1 cellular context compared by ENCODE assay signal in genomic region chr17:75046583-75047289, GRCh38.
TF ChIP-seq lines count a peak whose summit lies in the region.

Gene ATP5PD, minus strand, starts transcription at chr17:75046969. Its CDS starts 4,319 bp downstream, at chr17:75042650.
Gene KCTD2, plus strand, starts transcription at chr17:75047225. Its CDS starts 26 bp downstream, at chr17:75047251.

TF ChIP-seq in K562, 482 proteins besides CTCF, POLR2A, EP300 and RAD21 (continued from another document and continues in another):
- TF ChIP-seq MNT (conservative IDR thresholded peaks at IDR 0.05) (peak; percentile 55 to 82), KDM2B (CRISPR knock-in tag; IDR thresholded peaks at IDR 0.05) (no peak), ZNF232 (CRISPR knock-in tag; IDR thresholded peaks at IDR 0.05) (peak; percentile 82; the same call in 1 of the 2 replicates), YBX1 (IDR thresholded peaks at IDR 0.05) (no peak), CBX3 (IDR thresholded peaks at IDR 0.05; ENCODE audit: borderline replicate concordance in 1 of 2, low read length in 2 of 2) (no peak), ESRRB (CRISPR knock-in tag; IDR thresholded peaks at IDR 0.05; ENCODE audit: borderline replicate concordance) (no peak), RBM34 (IDR thresholded peaks at IDR 0.05; ENCODE audit: borderline replicate concordance, insufficient read depth, low read length) (no peak), SPI1 (IDR thresholded peaks at IDR 0.05; ENCODE audit: borderline replicate concordance, low read depth, low read length) (peak; percentile 55; the same call in 1 of the 2 replicates), AFF1 (IDR thresholded peaks at IDR 0.05; ENCODE audit: low read depth in 1 of 2, partially characterized antibody in 2 of 2) (peak in 1 of 2 experiments; percentile 12), FOXP4 (CRISPR knock-in tag; IDR thresholded peaks at IDR 0.05; ENCODE audit: borderline replicate concordance) (peak; percentile 89; the same call in 1 of the 2 replicates), IFI16 (CRISPR knock-in tag; IDR thresholded peaks at IDR 0.05) (no peak), WHSC1 (IDR thresholded peaks at IDR 0.05; ENCODE audit: low read length) (no peak), NEUROD1 (IDR thresholded peaks at IDR 0.05; ENCODE audit: borderline replicate concordance, low read depth, low read length, partially characterized antibody) (peak; percentile 96), ZNF282 (CRISPR knock-in tag; IDR thresholded peaks at IDR 0.05) (no peak), GTF2E2 (tag; IDR thresholded peaks at IDR 0.05) (peak; percentile 61; the same call in 1 of the 2 replicates), MTF1 (CRISPR knock-in tag; IDR thresholded peaks at IDR 0.05; ENCODE audit: borderline replicate concordance) (no peak), ZNF780A (CRISPR knock-in tag; IDR thresholded peaks at IDR 0.05) (no peak), PHB (CRISPR knock-in tag; IDR thresholded peaks at IDR 0.05) (peak; percentile 39; the same call in 1 of the 2 replicates), IRF2 (CRISPR knock-in tag; IDR thresholded peaks at IDR 0.05) (no peak), FOSL1 (tag; conservative IDR thresholded peaks at IDR 0.05) (no peak), USF2 (CRISPR knock-in tag; IDR thresholded peaks at IDR 0.05) (no peak), SRSF9 (IDR thresholded peaks at IDR 0.05; ENCODE audit: borderline replicate concordance, low read depth, low read length) (no peak), EWSR1 (IDR thresholded peaks at IDR 0.05; ENCODE audit: borderline replicate concordance, low read depth, partially characterized antibody) (no peak), FOXK2 (conservative IDR thresholded peaks at IDR 0.05 in 1 of 2, IDR thresholded peaks at IDR 0.05 in 1 of 2; ENCODE audit: low read depth in 2 of 2) (peak in 1 of 2 experiments; percentile 97; a peak in 2 of 4 replicates), ZNF263 (CRISPR knock-in tag; IDR thresholded peaks at IDR 0.05; ENCODE audit: borderline replicate concordance) (0 out of 2 replicates have a peak, but pooled peaks have one; percentile 70), ZNF639 (CRISPR knock-in tag; conservative IDR thresholded peaks at IDR 0.05 in 1 of 2, IDR thresholded peaks at IDR 0.05 in 1 of 2) (peak in 1 of 2 experiments; percentile 91; a peak in 2 of 4 replicates), BMI1 (IDR thresholded peaks at IDR 0.05; ENCODE audit: low read length) (no peak), ZNF830 (CRISPR knock-in tag; IDR thresholded peaks at IDR 0.05) (peak; percentile 59; the same call in 1 of the 2 replicates), HNRNPK (IDR thresholded peaks at IDR 0.05; ENCODE audit: low read depth, low read length, poor library complexity, severe bottlenecking) (peak; percentile 43), ARID3A (IDR thresholded peaks at IDR 0.05; ENCODE audit: borderline replicate concordance, low read depth, low read length) (0 out of 2 replicates have a peak, but pooled peaks have one; percentile 56), ZNF644 (tag; IDR thresholded peaks at IDR 0.05; ENCODE audit: low read depth) (no peak), SFPQ (IDR thresholded peaks at IDR 0.05; ENCODE audit: low read depth, low read length) (no peak), LCOR (CRISPR knock-in tag; IDR thresholded peaks at IDR 0.05) (peak; percentile 76; the same call in 1 of the 2 replicates), POLR2B (IDR thresholded peaks at IDR 0.05; ENCODE audit: low read depth, partially characterized antibody) (peak; percentile 91), ZNF699 (CRISPR knock-in tag; IDR thresholded peaks at IDR 0.05; ENCODE audit: insufficient replicate concordance) (no peak), NFE2 (IDR thresholded peaks at IDR 0.05; ENCODE audit: low read depth) (no peak), XRCC3 (IDR thresholded peaks at IDR 0.05) (no peak), SRSF7 (optimal IDR thresholded peaks at IDR 0.05; ENCODE audit: low read depth, low read length) (no peak), THRB (CRISPR knock-in tag; conservative IDR thresholded peaks at IDR 0.05) (no peak), RCOR1 (IDR thresholded peaks at IDR 0.05; ENCODE audit: borderline replicate concordance in 1 of 2, low read depth in 2 of 2, low read length in 2 of 2) (0 out of 4 replicates have a peak, but pooled peaks of 1 of the 2 experiments have one; percentile 6), SMARCA4 (IDR thresholded peaks at IDR 0.05) (no peak), NFATC3 (IDR thresholded peaks at IDR 0.05) (no peak), SIRT6 (IDR thresholded peaks at IDR 0.05; ENCODE audit: low read depth, low read length) (no peak), NR2C1 (IDR thresholded peaks at IDR 0.05) (no peak), NR2C1 (tag; IDR thresholded peaks at IDR 0.05) (no peak), TAF9B (IDR thresholded peaks at IDR 0.05; ENCODE audit: partially characterized antibody) (peak; percentile 71), ZFPM2 (CRISPR knock-in tag; IDR thresholded peaks at IDR 0.05) (no peak), CBX2 (IDR thresholded peaks at IDR 0.05; ENCODE audit: insufficient read depth, low read length, poor library complexity, severe bottlenecking) (no peak), E2F5 (CRISPR knock-in tag; IDR thresholded peaks at IDR 0.05) (peak; percentile 27; the same call in 1 of the 2 replicates), CSDE1 (IDR thresholded peaks at IDR 0.05) (no peak), TARDBP (IDR thresholded peaks at IDR 0.05) (0 out of 2 replicates have a peak, but pooled peaks have one; percentile 1), CC2D1A (IDR thresholded peaks at IDR 0.05) (no peak)
